ENCODE assay signal across 8 cellular contexts in the genomic region with DNA sequence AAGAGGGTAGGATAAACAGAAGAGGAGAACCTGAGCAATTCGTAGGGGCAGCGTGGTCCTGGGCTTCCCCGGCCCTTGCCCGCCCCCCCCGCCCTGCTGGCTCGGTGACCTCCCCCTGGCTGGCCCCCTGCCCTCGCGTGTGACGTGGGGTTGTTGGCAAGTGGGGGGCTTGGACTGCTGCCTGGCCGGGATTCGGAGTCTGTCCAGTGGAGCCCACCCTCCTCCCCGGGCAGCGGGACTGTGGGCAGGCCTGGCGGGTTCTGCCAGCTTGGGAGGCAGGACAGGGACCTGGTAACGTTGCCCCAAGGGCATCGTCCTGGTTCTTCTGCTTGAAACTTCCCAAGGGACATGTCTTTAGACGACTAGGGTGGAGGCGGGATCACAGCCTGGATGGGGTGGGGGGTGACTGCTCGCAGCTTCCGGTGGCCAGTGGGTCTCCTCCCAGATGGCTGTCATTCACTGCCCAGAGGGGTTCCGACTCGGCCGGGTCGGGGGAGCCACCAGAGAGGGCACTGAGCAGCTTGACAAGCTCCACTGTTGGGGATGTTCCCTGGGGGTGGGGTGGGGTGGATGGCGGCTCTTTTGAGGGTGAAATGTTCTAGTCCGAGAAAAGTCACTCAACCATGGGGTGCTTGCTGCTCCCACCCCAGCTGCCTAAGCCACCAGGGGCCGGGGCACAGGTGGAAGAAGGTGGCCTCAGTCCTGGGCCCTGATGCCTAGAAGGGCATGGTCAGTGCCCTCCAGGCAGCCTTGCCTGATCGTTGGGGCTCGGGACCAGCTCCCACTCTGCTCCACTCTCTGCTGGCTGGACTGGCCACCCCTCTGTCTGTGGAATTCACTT. TPM values are rescaled to one million over a fixed set of nuclear protein-coding genes. Genes with fewer than 3 reads are reported as not detected.
DNase-seq lines count a peak whose midpoint lies in the region; ATAC-seq and TF ChIP-seq lines count a peak whose summit lies in the region.

No MANE protein-coding gene starts in this region.

- peak overlapping the region; percentile 29 to 55 for H3K4me3 ChIP-seq in cardiac fibroblast (replicated peaks in 1 of 2; ENCODE audit: low read depth in 2 of 2, low read length in 2 of 2)
- H3K4me3 ChIP-seq in lung = no peak overlapping the region

- peak overlapping the region in 1 of 2 donors; percentile 33 for H3K27ac ChIP-seq in lung (ENCODE audit: low read depth in 1 of 2, low read length in 1 of 2)

- no peaks in the 10 kb centered on the region for H3K9me3 ChIP-seq in lung (ENCODE audit: control insufficient read depth in 2 of 2, insufficient read depth in 1 of 2, low read length in 1 of 2)

- no peak for TF ChIP-seq CTCF in cardiac fibroblast (IDR thresholded peaks at IDR 0.05; ENCODE audit: low read depth, low read length)
- no peak for TF ChIP-seq CTCF in lung (IDR thresholded peaks at IDR 0.05; ENCODE audit: control extremely low read depth, extremely low read depth)

- ATAC-seq in lung (ENCODE audit: insufficient read depth, low FRiP score) = no peak

- no peaks in the 10 kb centered on the region for H3K36me3 ChIP-seq in lung (ENCODE audit: control insufficient read depth in 2 of 2, insufficient read depth in 2 of 2, low read length in 2 of 2)

- peaks cover 0 to 7% of the 10 kb centered on the region in 2 donors for H3K4me1 ChIP-seq in lung (ENCODE audit: control insufficient read depth in 2 of 2, insufficient read depth in 2 of 2, low read length in 2 of 2)

- WGBS in lung, 2 donors = 60 to 81% methylated on average over 25 to 29 of the region's 29 CpGs

- peak; percentile 60 for DNase-seq in activated CD8-positive, alpha-beta memory T cell treated with anti-CD3 and anti-CD28 coated beads for 24 hours
- DNase-seq in activated CD8-positive, alpha-beta memory T cell treated with anti-CD3 and anti-CD28 coated beads, Interleukin-2, amount 50 U/mL, for 4 hours = no peak
- peak in 1 of 2 donors; percentile 33 for DNase-seq in cardiac fibroblast (ENCODE audit: low read depth in 2 of 2)
- DNase-seq in lung (ENCODE audit: low spot score) = peak; percentile 30
- DNase-seq in ureter (ENCODE audit: low spot score) = peak; percentile 49
- DNase-seq in NCI-H187 treated with DMSO at 0.1 percent for 48 hours (lab: John Stamatoyannopoulos, UW) = no peak
- no peak for DNase-seq in iPS-NIHi7 (ENCODE audit: extremely low spot score)
- no peak for DNase-seq in NCI-H2029 treated with DMSO at 0.1 percent for 48 hours (lab: John Stamatoyannopoulos, UW)

- H3K27me3 ChIP-seq in lung (ENCODE audit: control insufficient read depth, insufficient read depth) = no peaks in the 10 kb centered on the region

RNA-seq across cellular contexts. Expression of a gene that starts 4.2 kb away (rescaled TPM):
- total RNA-seq in lung (10 to 100 TPM; 27.1 to 37.7 TPM), ureter (56.0 TPM)
- polyA plus RNA-seq in lung = 10 to 100 TPM; 15.1 to 31.0 TPM

Comparison
In these comparisons a context has a peak if more than half of its experiments do, and no peak if none do; other contexts are left out.
1. DNase-seq: peak in activated CD8-positive, alpha-beta memory T cell treated with anti-CD3 and anti-CD28 coated beads for 24 hours (single experiment), lung (single experiment) and ureter (single experiment); none in activated CD8-positive, alpha-beta memory T cell treated with anti-CD3 and anti-CD28 coated beads, Interleukin-2, amount 50 U/mL, for 4 hours (single experiment), NCI-H187 treated with DMSO at 0.1 percent for 48 hours (single experiment), iPS-NIHi7 (single experiment) and NCI-H2029 treated with DMSO at 0.1 percent for 48 hours (single experiment).